1 cellular context compared by ENCODE assay signal in the genomic region with DNA sequence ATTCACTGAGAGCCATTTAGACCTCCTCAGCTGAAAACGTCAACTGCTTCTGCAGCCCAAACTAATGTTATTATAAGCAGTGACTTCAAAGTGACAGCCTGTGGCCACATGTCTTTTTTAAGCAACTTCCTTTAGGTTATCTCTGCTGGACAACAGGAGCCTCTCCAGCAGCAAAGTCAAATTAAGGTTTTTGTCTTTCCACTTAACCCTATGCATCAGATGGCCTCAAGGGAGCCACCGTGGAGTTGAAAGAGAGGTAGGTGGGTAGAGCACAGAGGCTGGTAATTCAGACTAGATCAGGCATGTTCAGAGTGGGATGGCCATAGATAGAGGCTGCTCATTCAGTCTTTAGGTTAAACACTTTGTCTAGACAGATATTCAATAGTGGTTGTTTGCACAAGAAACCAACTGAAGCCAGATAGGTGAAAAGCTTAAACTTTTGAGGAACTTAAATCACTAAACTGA.
TF ChIP-seq lines count a peak whose summit lies in the region.

No MANE protein-coding gene starts in this region.

TF ChIP-seq in K562, 482 proteins besides CTCF, POLR2A, EP300 and RAD21 (continued from another document):
- TF ChIP-seq ZBTB43 (CRISPR knock-in tag; IDR thresholded peaks at IDR 0.05) (no peak), EWSR1 (IDR thresholded peaks at IDR 0.05; ENCODE audit: borderline replicate concordance, low read depth, partially characterized antibody) (no peak), TAF15 (IDR thresholded peaks at IDR 0.05; ENCODE audit: low read depth, low read length) (no peak), NCOR1 (IDR thresholded peaks at IDR 0.05) (peak; percentile 17; the same call in 1 of the 2 replicates), ZBED1 (IDR thresholded peaks at IDR 0.05) (no peak), CTCFL (IDR thresholded peaks at IDR 0.05; ENCODE audit: borderline replicate concordance, insufficient read depth, low read depth, low read length, poor library complexity, severe bottlenecking) (no peak), SIX5 (IDR thresholded peaks at IDR 0.05; ENCODE audit: borderline replicate concordance in 1 of 2, insufficient read depth in 1 of 2, low read depth in 1 of 2, low read length in 2 of 2) (no peak), CBX1 (IDR thresholded peaks at IDR 0.05; ENCODE audit: low read depth) (no peak), MCM7 (IDR thresholded peaks at IDR 0.05) (no peak), POLR2G (IDR thresholded peaks at IDR 0.05; ENCODE audit: low read depth, low read length) (no peak), MBD2 (IDR thresholded peaks at IDR 0.05; ENCODE audit: borderline replicate concordance, low read depth) (no peak), UBTF (IDR thresholded peaks at IDR 0.05; ENCODE audit: borderline replicate concordance in 1 of 2, low read depth in 2 of 2, low read length in 2 of 2) (no peak), FOXO4 (CRISPR knock-in tag; IDR thresholded peaks at IDR 0.05) (no peak), PHF21A (IDR thresholded peaks at IDR 0.05; ENCODE audit: borderline replicate concordance, low read depth) (no peak), NELFE (IDR thresholded peaks at IDR 0.05; ENCODE audit: insufficient read depth, insufficient read length) (no peak), THRAP3 (IDR thresholded peaks at IDR 0.05; ENCODE audit: borderline replicate concordance) (no peak), SMAD4 (CRISPR knock-in tag; conservative IDR thresholded peaks at IDR 0.05) (peak; percentile 75), ZNF766 (CRISPR knock-in tag; conservative IDR thresholded peaks at IDR 0.05) (no peak), FOXP4 (CRISPR knock-in tag; IDR thresholded peaks at IDR 0.05; ENCODE audit: borderline replicate concordance) (no peak), CREB1 (IDR thresholded peaks at IDR 0.05) (no peak), CREB1 (CRISPR knock-in tag; IDR thresholded peaks at IDR 0.05) (no peak), ZBTB17 (CRISPR knock-in tag; IDR thresholded peaks at IDR 0.05) (peak; percentile 91), TCF3 (CRISPR knock-in tag; IDR thresholded peaks at IDR 0.05) (peak; percentile 67), SRSF3 (IDR thresholded peaks at IDR 0.05; ENCODE audit: insufficient read depth, low read length) (no peak), GABPA (tag; conservative IDR thresholded peaks at IDR 0.05; ENCODE audit: low read depth) (peak; percentile 51), CBX5 (IDR thresholded peaks at IDR 0.05; ENCODE audit: borderline replicate concordance, low read depth) (no peak), SRSF1 (IDR thresholded peaks at IDR 0.05; ENCODE audit: low read depth, low read length) (no peak), ZBTB8A (IDR thresholded peaks at IDR 0.05; ENCODE audit: partially characterized antibody) (no peak), POLR2B (IDR thresholded peaks at IDR 0.05; ENCODE audit: low read depth, partially characterized antibody) (no peak), ZNF143 (CRISPR knock-in tag; IDR thresholded peaks at IDR 0.05) (no peak), FOXA3 (CRISPR knock-in tag; conservative IDR thresholded peaks at IDR 0.05 in 1 of 2, IDR thresholded peaks at IDR 0.05 in 1 of 2) (peak; percentile 56 to 69; a peak in 2 of 4 replicates)
- TF ChIP-seq, protein P1, sequence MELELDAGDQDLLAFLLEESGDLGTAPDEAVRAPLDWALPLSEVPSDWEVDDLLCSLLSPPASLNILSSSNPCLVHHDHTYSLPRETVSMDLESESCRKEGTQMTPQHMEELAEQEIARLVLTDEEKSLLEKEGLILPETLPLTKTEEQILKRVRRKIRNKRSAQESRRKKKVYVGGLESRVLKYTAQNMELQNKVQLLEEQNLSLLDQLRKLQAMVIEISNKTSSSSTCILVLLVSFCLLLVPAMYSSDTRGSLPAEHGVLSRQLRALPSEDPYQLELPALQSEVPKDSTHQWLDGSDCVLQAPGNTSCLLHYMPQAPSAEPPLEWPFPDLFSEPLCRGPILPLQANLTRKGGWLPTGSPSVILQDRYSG (tag; conservative IDR thresholded peaks at IDR 0.05; ENCODE audit: low read depth) = no peak
- TF ChIP-seq, protein P2, sequence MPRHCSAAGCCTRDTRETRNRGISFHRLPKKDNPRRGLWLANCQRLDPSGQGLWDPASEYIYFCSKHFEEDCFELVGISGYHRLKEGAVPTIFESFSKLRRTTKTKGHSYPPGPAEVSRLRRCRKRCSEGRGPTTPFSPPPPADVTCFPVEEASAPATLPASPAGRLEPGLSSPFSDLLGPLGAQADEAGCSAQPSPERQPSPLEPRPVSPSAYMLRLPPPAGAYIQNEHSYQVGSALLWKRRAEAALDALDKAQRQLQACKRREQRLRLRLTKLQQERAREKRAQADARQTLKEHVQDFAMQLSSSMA (CRISPR knock-in tag; IDR thresholded peaks at IDR 0.05) = no peak
- TF ChIP-seq, protein P3, sequence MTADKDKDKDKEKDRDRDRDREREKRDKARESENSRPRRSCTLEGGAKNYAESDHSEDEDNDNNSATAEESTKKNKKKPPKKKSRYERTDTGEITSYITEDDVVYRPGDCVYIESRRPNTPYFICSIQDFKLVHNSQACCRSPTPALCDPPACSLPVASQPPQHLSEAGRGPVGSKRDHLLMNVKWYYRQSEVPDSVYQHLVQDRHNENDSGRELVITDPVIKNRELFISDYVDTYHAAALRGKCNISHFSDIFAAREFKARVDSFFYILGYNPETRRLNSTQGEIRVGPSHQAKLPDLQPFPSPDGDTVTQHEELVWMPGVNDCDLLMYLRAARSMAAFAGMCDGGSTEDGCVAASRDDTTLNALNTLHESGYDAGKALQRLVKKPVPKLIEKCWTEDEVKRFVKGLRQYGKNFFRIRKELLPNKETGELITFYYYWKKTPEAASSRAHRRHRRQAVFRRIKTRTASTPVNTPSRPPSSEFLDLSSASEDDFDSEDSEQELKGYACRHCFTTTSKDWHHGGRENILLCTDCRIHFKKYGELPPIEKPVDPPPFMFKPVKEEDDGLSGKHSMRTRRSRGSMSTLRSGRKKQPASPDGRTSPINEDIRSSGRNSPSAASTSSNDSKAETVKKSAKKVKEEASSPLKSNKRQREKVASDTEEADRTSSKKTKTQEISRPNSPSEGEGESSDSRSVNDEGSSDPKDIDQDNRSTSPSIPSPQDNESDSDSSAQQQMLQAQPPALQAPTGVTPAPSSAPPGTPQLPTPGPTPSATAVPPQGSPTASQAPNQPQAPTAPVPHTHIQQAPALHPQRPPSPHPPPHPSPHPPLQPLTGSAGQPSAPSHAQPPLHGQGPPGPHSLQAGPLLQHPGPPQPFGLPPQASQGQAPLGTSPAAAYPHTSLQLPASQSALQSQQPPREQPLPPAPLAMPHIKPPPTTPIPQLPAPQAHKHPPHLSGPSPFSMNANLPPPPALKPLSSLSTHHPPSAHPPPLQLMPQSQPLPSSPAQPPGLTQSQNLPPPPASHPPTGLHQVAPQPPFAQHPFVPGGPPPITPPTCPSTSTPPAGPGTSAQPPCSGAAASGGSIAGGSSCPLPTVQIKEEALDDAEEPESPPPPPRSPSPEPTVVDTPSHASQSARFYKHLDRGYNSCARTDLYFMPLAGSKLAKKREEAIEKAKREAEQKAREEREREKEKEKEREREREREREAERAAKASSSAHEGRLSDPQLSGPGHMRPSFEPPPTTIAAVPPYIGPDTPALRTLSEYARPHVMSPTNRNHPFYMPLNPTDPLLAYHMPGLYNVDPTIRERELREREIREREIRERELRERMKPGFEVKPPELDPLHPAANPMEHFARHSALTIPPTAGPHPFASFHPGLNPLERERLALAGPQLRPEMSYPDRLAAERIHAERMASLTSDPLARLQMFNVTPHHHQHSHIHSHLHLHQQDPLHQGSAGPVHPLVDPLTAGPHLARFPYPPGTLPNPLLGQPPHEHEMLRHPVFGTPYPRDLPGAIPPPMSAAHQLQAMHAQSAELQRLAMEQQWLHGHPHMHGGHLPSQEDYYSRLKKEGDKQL (CRISPR knock-in tag; IDR thresholded peaks at IDR 0.05; ENCODE audit: borderline replicate concordance) = no peak
- TF ChIP-seq, protein P4, sequence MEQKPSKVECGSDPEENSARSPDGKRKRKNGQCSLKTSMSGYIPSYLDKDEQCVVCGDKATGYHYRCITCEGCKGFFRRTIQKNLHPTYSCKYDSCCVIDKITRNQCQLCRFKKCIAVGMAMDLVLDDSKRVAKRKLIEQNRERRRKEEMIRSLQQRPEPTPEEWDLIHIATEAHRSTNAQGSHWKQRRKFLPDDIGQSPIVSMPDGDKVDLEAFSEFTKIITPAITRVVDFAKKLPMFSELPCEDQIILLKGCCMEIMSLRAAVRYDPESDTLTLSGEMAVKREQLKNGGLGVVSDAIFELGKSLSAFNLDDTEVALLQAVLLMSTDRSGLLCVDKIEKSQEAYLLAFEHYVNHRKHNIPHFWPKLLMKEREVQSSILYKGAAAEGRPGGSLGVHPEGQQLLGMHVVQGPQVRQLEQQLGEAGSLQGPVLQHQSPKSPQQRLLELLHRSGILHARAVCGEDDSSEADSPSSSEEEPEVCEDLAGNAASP (IDR thresholded peaks at IDR 0.05) = no peak
